8 cellular contexts compared by ENCODE assay signal in the genomic region with DNA sequence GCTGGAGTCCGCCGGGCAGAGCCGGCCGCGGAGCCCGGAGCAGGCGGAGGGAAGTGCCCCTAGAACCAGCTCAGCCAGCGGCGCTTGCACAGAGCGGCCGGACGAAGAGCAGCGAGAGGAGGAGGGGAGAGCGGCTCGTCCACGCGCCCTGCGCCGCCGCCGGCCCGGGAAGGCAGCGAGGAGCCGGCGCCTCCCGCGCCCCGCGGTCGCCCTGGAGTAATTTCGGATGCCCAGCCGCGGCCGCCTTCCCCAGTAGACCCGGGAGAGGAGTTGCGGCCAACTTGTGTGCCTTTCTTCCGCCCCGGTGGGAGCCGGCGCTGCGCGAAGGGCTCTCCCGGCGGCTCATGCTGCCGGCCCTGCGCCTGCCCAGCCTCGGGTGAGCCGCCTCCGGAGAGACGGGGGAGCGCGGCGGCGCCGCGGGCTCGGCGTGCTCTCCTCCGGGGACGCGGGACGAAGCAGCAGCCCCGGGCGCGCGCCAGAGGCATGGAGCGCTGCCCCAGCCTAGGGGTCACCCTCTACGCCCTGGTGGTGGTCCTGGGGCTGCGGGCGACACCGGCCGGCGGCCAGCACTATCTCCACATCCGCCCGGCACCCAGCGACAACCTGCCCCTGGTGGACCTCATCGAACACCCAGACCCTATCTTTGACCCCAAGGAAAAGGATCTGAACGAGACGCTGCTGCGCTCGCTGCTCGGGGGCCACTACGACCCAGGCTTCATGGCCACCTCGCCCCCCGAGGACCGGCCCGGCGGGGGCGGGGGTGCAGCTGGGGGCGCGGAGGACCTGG. TPM values are rescaled to one million over a fixed set of nuclear protein-coding genes. Genes with fewer than 3 reads are reported as not detected.
DNase-seq lines count a peak whose midpoint lies in the region; ATAC-seq and TF ChIP-seq lines count a peak whose summit lies in the region.

No MANE protein-coding gene starts in this region.

- peaks cover 19% of the 10 kb centered on the region for H3K4me1 Mint-ChIP-seq in activated CD8-positive, alpha-beta memory T cell treated with anti-CD3 and anti-CD28 coated beads, Interleukin-2, amount 10 ng/mL, durations not matched to agents 7 days and 5 days

- peaks cover 73% of the 10 kb centered on the region for H3K27me3 Mint-ChIP-seq in activated CD8-positive, alpha-beta memory T cell treated with anti-CD3 and anti-CD28 coated beads, Interleukin-2, amount 10 ng/mL, durations not matched to agents 7 days and 5 days

- ATAC-seq in activated CD8-positive, alpha-beta memory T cell treated with anti-CD3 and anti-CD28 coated beads, Interleukin-2, amount 10 ng/mL, durations not matched to agents 7 days and 5 days, result peak; percentile 32
- ATAC-seq in HG02588 (IDR thresholded peaks at IDR 0.05; ENCODE audit: unreplicated experiment), result no peak

- no peaks in the 10 kb centered on the region for H3K9me3 Mint-ChIP-seq in activated CD8-positive, alpha-beta memory T cell treated with anti-CD3 and anti-CD28 coated beads, Interleukin-2, amount 10 ng/mL, durations not matched to agents 7 days and 5 days (ENCODE audit: low read depth)

- peaks cover 9 to 12% of the 10 kb centered on the region in 2 donors for H3K4me1 ChIP-seq in mucosa of rectum (ENCODE audit: control insufficient read depth in 2 of 2, insufficient read depth in 2 of 2, low read length in 2 of 2)

- peak; percentile 86 for DNase-seq in AG08396 (ENCODE audit: low spot score)
- peak; percentile 63 for DNase-seq in GM20000 (ENCODE audit: low spot score)
- DNase-seq in NCI-H345 treated with DMSO at 0.1 percent for 48 hours (lab: John Stamatoyannopoulos, UW; ENCODE audit: unreplicated experiment), result peak; percentile 12
- peak; percentile 41 for DNase-seq in activated CD8-positive, alpha-beta memory T cell treated with anti-CD3 and anti-CD28 coated beads, Interleukin-2, amount 10 ng/mL, durations not matched to agents 7 days and 5 days
- peak; percentile 24 to 29 for DNase-seq in erythroblast (lab: John Stamatoyannopoulos, UW)
- peak; percentile 33 for DNase-seq in superior temporal gyrus (ENCODE audit: extremely low spot score)

- H3K36me3 ChIP-seq in mucosa of rectum (ENCODE audit: control insufficient read depth in 2 of 2, insufficient read depth in 2 of 2, low read length in 2 of 2), result no peaks in the 10 kb centered on the region

- no peak overlapping the region for H3K27ac ChIP-seq in mucosa of rectum (ENCODE audit: low read depth in 2 of 2, low read length in 2 of 2)

- TF ChIP-seq CTCF in GM20000 (IDR thresholded peaks at IDR 0.05; ENCODE audit: extremely low read depth, missing control alignments), result no peak

- no peaks in the 10 kb centered on the region for H3K9me3 ChIP-seq in mucosa of rectum (ENCODE audit: control insufficient read depth in 2 of 2, low read length in 2 of 2)

- H3K4me3 ChIP-seq in mucosa of rectum (ENCODE audit: low read length in 2 of 2), result peak overlapping the region; percentile 33 to 41

- no peaks in the 10 kb centered on the region for H3K36me3 Mint-ChIP-seq in activated CD8-positive, alpha-beta memory T cell treated with anti-CD3 and anti-CD28 coated beads, Interleukin-2, amount 10 ng/mL, durations not matched to agents 7 days and 5 days

- H3K4me3 Mint-ChIP-seq in activated CD8-positive, alpha-beta memory T cell treated with anti-CD3 and anti-CD28 coated beads, Interleukin-2, amount 10 ng/mL, durations not matched to agents 7 days and 5 days, result no peak overlapping the region

- no peak for TF ChIP-seq POLR2A in erythroblast (IDR thresholded peaks at IDR 0.05; ENCODE audit: low read length)

- H3K9ac ChIP-seq in mucosa of rectum (ENCODE audit: low read depth in 1 of 2, low read length in 2 of 2), result no peak overlapping the region

- no peak overlapping the region for H3K27ac Mint-ChIP-seq in activated CD8-positive, alpha-beta memory T cell treated with anti-CD3 and anti-CD28 coated beads, Interleukin-2, amount 10 ng/mL, durations not matched to agents 7 days and 5 days

- CTCF ChIA-PET in activated CD8-positive, alpha-beta memory T cell treated with anti-CD3 and anti-CD28 coated beads, Interleukin-2, amount 10 ng/mL, durations not matched to agents 7 days and 5 days (lab: Charles Lee), result interaction anchor here (0.7 to 12.0 kb wide), 8 partner anchors 8 to 189 kb away, joined by 3 to 172 read pairs (median 4); no protein-coding TSS in a partner anchor

- peaks cover 41 to 59% of the 10 kb centered on the region in 2 donors for H3K27me3 ChIP-seq in mucosa of rectum (ENCODE audit: control insufficient read depth in 2 of 2, insufficient read depth in 2 of 2, low read length in 2 of 2)

RNA-seq across cellular contexts. Expression of gene NOG, which starts 0.4 kb away (rescaled TPM):
- total RNA-seq in activated CD8-positive, alpha-beta memory T cell treated with anti-CD3 and anti-CD28 coated beads, Interleukin-2, amount 10 ng/mL, durations not matched to agents 7 days and 5 days, result not detected

Comparison
In these comparisons a context has a peak if more than half of its experiments do, and no peak if none do; other contexts are left out.
1. DNase-seq: peak in every context shown above with its lines; median percentile 86 in AG08396; 63 in GM20000; 41 in activated CD8-positive, alpha-beta memory T cell treated with anti-CD3 and anti-CD28 coated beads, Interleukin-2, amount 10 ng/mL, durations not matched to agents 7 days and 5 days; 33 in superior temporal gyrus; 26 in erythroblast; 12 in NCI-H345 treated with DMSO at 0.1 percent for 48 hours.